20 cellular contexts compared by ENCODE assay signal in the genomic region with DNA sequence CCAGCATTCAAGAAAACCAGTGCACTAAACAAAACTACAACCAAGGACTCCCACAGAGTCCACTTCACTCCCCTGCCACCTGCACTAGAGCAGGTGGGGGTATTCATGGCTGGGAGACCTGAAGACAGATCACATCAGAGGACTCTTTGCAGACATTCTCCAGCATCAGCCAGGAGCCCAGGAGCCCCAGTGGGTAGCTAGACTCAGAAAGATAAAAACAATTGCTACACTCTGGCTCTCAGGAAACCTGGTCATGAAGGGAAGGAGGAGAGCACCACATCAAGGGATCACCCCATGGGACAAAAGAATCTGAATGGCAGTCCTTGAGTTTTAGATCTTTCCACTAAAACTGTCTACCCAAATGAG.
"Had no signal": no experiment of that assay in that cellular context is flagged by ENCODE, and none has a peak within 500 bp of the region (broad histone marks: within the 10 kb centered on the region; RNA-seq: fewer than 3 reads in every experiment).

No MANE protein-coding gene starts in this region.

- H3K4me1 ChIP-seq: esophagus muscularis mucosa, gastrocnemius medialis, heart right ventricle, left lung, lower lobe of right lung had no signal

- DNase-seq: dermis blood vessel endothelial cell; dorsolateral prefrontal cortex; effector CD4-positive, alpha-beta T cell; effector memory CD4-positive, alpha-beta T cell; foreskin melanocyte; gastrocnemius medialis; glutamatergic neuron; head of caudate nucleus; heart right ventricle; hippocampal formation; left cardiac atrium; left lung; left ventricle myocardium superior; lower lobe of right lung; mesenchymal stem cell; mucosa of descending colon; naive B cell had no signal

- H3K27me3 ChIP-seq: esophagus muscularis mucosa, gastrocnemius medialis, heart right ventricle, left lung had no signal

- H3K4me1 Mint-ChIP-seq: mesothelial cell of epicardium, naive B cell had no signal

- H3K4me3 Mint-ChIP-seq: mesothelial cell of epicardium had no signal

- H3K27ac Mint-ChIP-seq: mesothelial cell of epicardium, naive B cell had no signal

- H3K27ac ChIP-seq: coronary artery, dorsolateral prefrontal cortex, esophagus muscularis mucosa, gastrocnemius medialis, heart right ventricle, left lung, lower lobe of right lung had no signal

- ATAC-seq: gastrocnemius medialis, heart right ventricle, left cardiac atrium, left lung, left ventricle myocardium superior, lower lobe of right lung, mucosa of descending colon had no signal

- H3K36me3 ChIP-seq: esophagus muscularis mucosa, gastrocnemius medialis, heart right ventricle, left lung, lower lobe of right lung had no signal

- H3K4me3 ChIP-seq: coronary artery, dorsolateral prefrontal cortex, esophagus muscularis mucosa, gastrocnemius medialis, heart right ventricle, left lung, lower lobe of right lung, mucosa of descending colon had no signal
